ENCODE assay signal across 8 cellular contexts in the genomic region with DNA sequence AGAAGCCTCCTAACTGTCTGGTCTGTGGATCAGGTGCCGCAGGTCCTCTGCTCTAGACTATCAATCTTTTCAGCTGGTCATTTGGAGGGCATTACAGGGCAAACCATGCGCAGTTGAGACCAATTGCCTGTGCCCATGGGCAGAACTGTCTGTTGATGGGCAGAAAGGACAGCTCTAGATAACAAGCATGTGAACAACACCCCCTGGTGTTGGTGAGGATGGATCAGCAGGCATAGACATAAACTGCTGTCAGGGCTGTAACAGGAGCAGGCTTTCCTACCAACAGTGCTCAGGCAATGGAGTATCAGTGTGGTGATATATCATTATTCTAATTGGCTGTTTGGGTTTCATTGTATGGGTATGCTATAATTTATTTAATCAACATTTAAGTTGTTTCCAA.
DNase-seq lines count a peak whose midpoint lies in the region; ATAC-seq lines count a peak whose summit lies in the region.

No MANE protein-coding gene starts in this region.

- peak; percentile 54 to 58 for ATAC-seq in activated T-cell treated with anti-CD3 and anti-CD28 coated beads, Interleukin-2, amount 50 U/mL, for 4 hours
- ATAC-seq in HG02610 (IDR thresholded peaks at IDR 0.05; ENCODE audit: unreplicated experiment) (peak; percentile 75), HG02973 (IDR thresholded peaks at IDR 0.05; ENCODE audit: unreplicated experiment) (no peak)

- H3K4me3 Mint-ChIP-seq in activated T-cell treated with anti-CD3 and anti-CD28 coated beads, Interleukin-2, amount 50 U/mL, for 4 hours = no peak overlapping the region

- peaks cover 2% of the 10 kb centered on the region for H3K9me3 Mint-ChIP-seq in activated T-cell treated with anti-CD3 and anti-CD28 coated beads, Interleukin-2, amount 50 U/mL, for 4 hours

- H3K27me3 Mint-ChIP-seq in activated T-cell treated with anti-CD3 and anti-CD28 coated beads, Interleukin-2, amount 50 U/mL, for 4 hours (ENCODE audit: low read depth) = no peaks in the 10 kb centered on the region

- H3K4me1 Mint-ChIP-seq in activated T-cell treated with anti-CD3 and anti-CD28 coated beads, Interleukin-2, amount 50 U/mL, for 4 hours (ENCODE audit: low read depth) = no peaks in the 10 kb centered on the region

- no peaks in the 10 kb centered on the region for H3K36me3 Mint-ChIP-seq in activated T-cell treated with anti-CD3 and anti-CD28 coated beads, Interleukin-2, amount 50 U/mL, for 4 hours (ENCODE audit: insufficient read depth)

- intact Hi-C loops in posterior vena cava (cut with DNase I) = no loop called here

- DNase-seq in activated T-cell treated with anti-CD3 and anti-CD28 coated beads, Interleukin-2, amount 50 U/mL, for 4 hours = no peak
- DNase-seq in activated T-cell treated with anti-CD3 and anti-CD28 coated beads for 4 hours = no peak
- DNase-seq in NCI-H460 (ENCODE audit: extremely low read depth, low read depth) = peak; percentile 16
- peak; percentile 75 for DNase-seq in amniotic epithelial cell (ENCODE audit: low read depth)
- peak; percentile 72 for DNase-seq in islet precursor cell
- no peak for DNase-seq in posterior vena cava (ENCODE audit: low spot score)

Comparison
In these comparisons a context has a peak if more than half of its experiments do, and no peak if none do; other contexts are left out.
1. DNase-seq: peak in NCI-H460 (single experiment), amniotic epithelial cell (single experiment) and islet precursor cell (single experiment); none in activated T-cell treated with anti-CD3 and anti-CD28 coated beads, Interleukin-2, amount 50 U/mL, for 4 hours (single experiment), activated T-cell treated with anti-CD3 and anti-CD28 coated beads for 4 hours (single experiment) and posterior vena cava (single experiment).